Comparison of ENCODE assay signal across 34 cellular contexts in the genomic region with DNA sequence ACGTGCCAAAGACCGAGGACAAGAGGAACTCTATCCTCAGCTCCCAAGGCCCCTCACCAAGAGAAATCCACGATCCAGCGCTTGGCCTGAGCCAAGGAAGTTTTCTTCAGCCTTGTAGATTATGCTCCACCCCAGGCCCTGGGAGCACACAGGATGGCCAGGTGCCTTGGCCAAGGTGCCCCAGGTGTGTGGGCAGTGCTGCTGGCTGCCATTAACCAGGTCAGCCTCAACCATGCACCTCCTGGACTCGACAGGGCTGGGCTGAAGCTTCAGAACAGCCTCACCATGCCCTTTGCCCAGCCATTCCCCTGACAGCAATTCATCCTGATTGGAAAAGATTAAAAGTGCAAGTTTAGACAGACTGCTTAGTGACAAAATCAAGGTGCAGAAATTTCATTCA. TPM values are rescaled to one million over a fixed set of nuclear protein-coding genes. Genes with fewer than 3 reads are reported as not detected.
DNase-seq lines count a peak whose midpoint lies in the region; ATAC-seq and TF ChIP-seq lines count a peak whose summit lies in the region.
"Had no signal": no experiment of that assay in that cellular context is flagged by ENCODE, and none has a peak within 500 bp of the region (broad histone marks: within the 10 kb centered on the region; RNA-seq: fewer than 3 reads in every experiment).

No MANE protein-coding gene starts in this region.

- TF ChIP-seq POLR2A in breast epithelium (IDR thresholded peaks at IDR 0.05) = no peak

- peak overlapping the region; percentile 82 to 86 for H3K27ac ChIP-seq in breast epithelium
- no peak overlapping the region for H3K27ac ChIP-seq in hepatocyte
- H3K27ac ChIP-seq: 22Rv1, ascending aorta, dorsolateral prefrontal cortex, gastroesophageal sphincter, parathyroid adenoma, SK-N-MC had no signal

- H3K4me1 ChIP-seq in breast epithelium = peaks cover 0 to 8% of the 10 kb centered on the region in 2 donors
- H3K4me1 ChIP-seq in hepatocyte (ENCODE audit: insufficient read depth) = peaks cover 10% of the 10 kb centered on the region
- H3K4me1 ChIP-seq in mucosa of descending colon (ENCODE audit: low read depth) = peaks cover 24% of the 10 kb centered on the region
- H3K4me1 ChIP-seq: ascending aorta, parathyroid adenoma had no signal

- CTCF ChIA-PET in MCF 10A (lab: Yijun Ruan, JAX) = interaction anchor here (0.6 to 7.9 kb wide), 34 partner anchors 8 to 717 kb away, joined by 3 to 271 read pairs (median 4); partner anchors contain the start of genes AP3S2, MESP1 and MESP2

- H3K27me3 ChIP-seq in breast epithelium (no peaks in the 10 kb centered on the region), hepatocyte (no peaks in the 10 kb centered on the region)
- H3K27me3 ChIP-seq: ascending aorta, dorsolateral prefrontal cortex had no signal

- DNase-seq in breast epithelium (ENCODE audit: low spot score in 2 of 2) (no peak), MCF 10A (ENCODE audit: unreplicated experiment) (no peak), hepatocyte (ENCODE audit: low spot score) (peak; percentile 47), mucosa of descending colon (peak; percentile 60 to 68 (median 62)), putamen (ENCODE audit: low spot score) (no peak), NCI-H774 (lab: John Stamatoyannopoulos, UW) (no peak)
- no peak for DNase-seq in activated T-cell treated with anti-CD3 and anti-CD28 coated beads, Interleukin-2, amount 50 U/mL, for 48 hours
- DNase-seq: activated CD4-positive, alpha-beta T cell treated with anti-CD3 and anti-CD28 coated beads for 1 hour; activated CD8-positive, alpha-beta T cell treated with anti-CD3 and anti-CD28 coated beads, Interleukin-2, amount 10 ng/mL, durations not matched to agents 7 days and 5 days; activated effector memory CD4-positive, alpha-beta T cell treated with Interleukin-2 at 50 U/mL for 16 hours; activated naive CD8-positive, alpha-beta T cell treated with anti-CD3 and anti-CD28 coated beads, Interleukin-2, amount 10 ng/mL, durations not matched to agents 7 days and 5 days; activated T-cell treated with anti-CD3 and anti-CD28 coated beads for 4 hours; CD4-positive, CD25-positive, alpha-beta regulatory T cell; central memory CD4-positive, alpha-beta T cell; dorsolateral prefrontal cortex; hippocampal formation; immature natural killer cell; left ventricle myocardium superior; NCI-H1048; NCI-H1694 treated with DMSO at 0.1 percent for 48 hours; NCI-H524 treated with DMSO at 0.1 percent for 48 hours; stimulated activated CD4-positive, alpha-beta T cell treated with anti-CD3 and anti-CD28 coated beads, Interleukin-4, amount 100 ng/mL, for 4 hours had no signal

- H3K9me3 Mint-ChIP-seq in MCF 10A (ENCODE audit: unreplicated experiment) = no peaks in the 10 kb centered on the region
- H3K9me3 Mint-ChIP-seq: activated naive CD8-positive, alpha-beta T cell treated with anti-CD3 and anti-CD28 coated beads, Interleukin-2, amount 10 ng/mL, durations not matched to agents 7 days and 5 days; CD4-positive, CD25-positive, alpha-beta regulatory T cell; immature natural killer cell; stimulated activated memory B cell treated with anti-CD40 and anti-IgM and Interleukin-4, amounts not matched to agents 10 μg/mL and 1 μg/mL and 100 μg/mL, for 72 hours had no signal

- no peaks in the 10 kb centered on the region for H3K79me2 ChIP-seq in hepatocyte
- H3K79me2 ChIP-seq: parathyroid adenoma had no signal

- H3K4me2 ChIP-seq in hepatocyte = no peak overlapping the region

- no TSS peak for BruUV-seq in MCF 10A (replicated peaks; lab: Mats Ljungman, UMichigan)

- H3K9me3 ChIP-seq in breast epithelium = no peaks in the 10 kb centered on the region
- no peaks in the 10 kb centered on the region for H3K9me3 ChIP-seq in hepatocyte (ENCODE audit: low read depth)
- H3K9me3 ChIP-seq in mucosa of descending colon = no peaks in the 10 kb centered on the region
- H3K9me3 ChIP-seq: ascending aorta, gastroesophageal sphincter had no signal

- no peak overlapping the region for H3K27ac Mint-ChIP-seq in MCF 10A (ENCODE audit: low read depth, unreplicated experiment)
- H3K27ac Mint-ChIP-seq: activated CD8-positive, alpha-beta T cell treated with anti-CD3 and anti-CD28 coated beads, Interleukin-2, amount 10 ng/mL, durations not matched to agents 7 days and 5 days; activated naive CD8-positive, alpha-beta T cell treated with anti-CD3 and anti-CD28 coated beads, Interleukin-2, amount 10 ng/mL, durations not matched to agents 7 days and 5 days; CD4-positive, CD25-positive, alpha-beta regulatory T cell; immature natural killer cell; stimulated activated memory B cell treated with anti-CD40 and anti-IgM and Interleukin-4, amounts not matched to agents 10 μg/mL and 1 μg/mL and 100 μg/mL, for 72 hours had no signal

- peaks cover 9% of the 10 kb centered on the region for H3K4me1 Mint-ChIP-seq in MCF 10A (ENCODE audit: insufficient read depth, unreplicated experiment)
- H3K4me1 Mint-ChIP-seq: CD4-positive, CD25-positive, alpha-beta regulatory T cell; immature natural killer cell had no signal

- no peak overlapping the region for H2AFZ ChIP-seq in hepatocyte
- H2AFZ ChIP-seq: parathyroid adenoma had no signal

- no peaks in the 10 kb centered on the region for H3K9me2 ChIP-seq in hepatocyte (replicated peaks; ENCODE audit: insufficient read depth)

- H3K27me3 Mint-ChIP-seq in MCF 10A (ENCODE audit: insufficient read depth, unreplicated experiment) = no peaks in the 10 kb centered on the region

- POLR2A ChIA-PET in MCF 10A (lab: Yijun Ruan, JAX) = interaction anchor here (0.7 to 2.5 kb wide), 8 partner anchors 12 to 126 kb away, joined by 3 to 25 read pairs (median 4); no protein-coding TSS in a partner anchor

- no peaks in the 10 kb centered on the region for H3K36me3 Mint-ChIP-seq in MCF 10A (ENCODE audit: insufficient read depth, unreplicated experiment)
- H3K36me3 Mint-ChIP-seq: activated naive CD8-positive, alpha-beta T cell treated with anti-CD3 and anti-CD28 coated beads, Interleukin-2, amount 10 ng/mL, durations not matched to agents 7 days and 5 days; CD4-positive, CD25-positive, alpha-beta regulatory T cell; immature natural killer cell; stimulated activated memory B cell treated with anti-CD40 and anti-IgM and Interleukin-4, amounts not matched to agents 10 μg/mL and 1 μg/mL and 100 μg/mL, for 72 hours had no signal

- H3K4me3 ChIP-seq in breast epithelium (no peak overlapping the region), hepatocyte (no peak overlapping the region), mucosa of descending colon (no peak overlapping the region)
- H3K4me3 ChIP-seq: ascending aorta, dorsolateral prefrontal cortex, gastroesophageal sphincter, SK-N-MC had no signal

- H3K36me3 ChIP-seq in breast epithelium (no peaks in the 10 kb centered on the region), hepatocyte (replicated peaks; ENCODE audit: insufficient read depth, low read depth) (no peaks in the 10 kb centered on the region), mucosa of descending colon (ENCODE audit: low read depth) (no peaks in the 10 kb centered on the region)
- H3K36me3 ChIP-seq: ascending aorta, gastroesophageal sphincter had no signal

- TF ChIP-seq CTCF in breast epithelium (IDR thresholded peaks at IDR 0.05) (no peak), MCF 10A (IDR thresholded peaks at IDR 0.05; ENCODE audit: unreplicated experiment) (no peak), hepatocyte (IDR thresholded peaks at IDR 0.05; ENCODE audit: poor library complexity) (no peak), mucosa of descending colon (IDR thresholded peaks at IDR 0.05) (no peak)

- ATAC-seq in mucosa of descending colon = peak; percentile 81
- ATAC-seq in HG03045 (IDR thresholded peaks at IDR 0.05; ENCODE audit: unreplicated experiment) = no peak
- ATAC-seq: activated CD8-positive, alpha-beta T cell treated with anti-CD3 and anti-CD28 coated beads, Interleukin-2, amount 10 ng/mL, durations not matched to agents 7 days and 5 days; gastroesophageal sphincter had no signal

- 83% methylated on average over 5 of the region's 5 CpGs for WGBS in hepatocyte (ENCODE audit: low lambda C conversion rate, missing lambda C conversion rate)

- intact Hi-C loops in breast epithelium (cut with DNase I; ENCODE audit: low total_unique reads) = no loop called here
- intact Hi-C loops in MCF 10A (cut with micrococcal nuclease) = loop anchor here (2.0 to 5.0 kb wide), 2 partner anchors 51 to 325 kb away; no protein-coding TSS in a partner anchor
- intact Hi-C loops in mucosa of descending colon (cut with DNase I, micrococcal nuclease) = loop anchor here in 1 of 2 donors (5.0 kb wide), 1 partner anchor 110 kb away; no protein-coding TSS in a partner anchor

- no peaks in the 10 kb centered on the region for H4K20me1 ChIP-seq in hepatocyte (ENCODE audit: insufficient read depth, poor library complexity, severe bottlenecking)

- no peak overlapping the region for H3K4me3 Mint-ChIP-seq in MCF 10A (ENCODE audit: unreplicated experiment)
- H3K4me3 Mint-ChIP-seq: activated CD8-positive, alpha-beta T cell treated with anti-CD3 and anti-CD28 coated beads, Interleukin-2, amount 10 ng/mL, durations not matched to agents 7 days and 5 days; activated naive CD8-positive, alpha-beta T cell treated with anti-CD3 and anti-CD28 coated beads, Interleukin-2, amount 10 ng/mL, durations not matched to agents 7 days and 5 days; CD4-positive, CD25-positive, alpha-beta regulatory T cell; immature natural killer cell; stimulated activated memory B cell treated with anti-CD40 and anti-IgM and Interleukin-4, amounts not matched to agents 10 μg/mL and 1 μg/mL and 100 μg/mL, for 72 hours had no signal

RNA-seq across cellular contexts. Expression of gene MESP1, which starts 10.9 kb away (rescaled TPM):
- total RNA-seq in breast epithelium = 10 to 100 TPM in 1 of 3 donors, 1 to 10 TPM in 2; 5.9 to 12.8 (median 6.2) TPM
- 0.58 and 1.6 TPM in 2 replicates for total RNA-seq in MCF 10A (2022)
- 0.48 and 0.50 TPM in 2 replicates for total RNA-seq in hepatocyte
- 1.0 and 2.7 TPM in 2 replicates for polyA plus RNA-seq in hepatocyte
- total RNA-seq in mucosa of descending colon = 10 to 100 TPM in 1 of 3 donors, 1 to 10 TPM in 2; 4.6 to 10.2 (median 8.5) TPM
- total RNA-seq: mononuclear cell had no signal
- polyA plus RNA-seq: fibroblast of lung had no signal

RNA-seq across cellular contexts. Expression of gene MESP2, which starts 14.2 kb away (rescaled TPM):
- total RNA-seq in breast epithelium (1 to 10 TPM in 1 of 3 donors, under 1 TPM in 1, not detected in 1; 0.64 to 2.3 TPM), MCF 10A (2022) (not detected in 2 replicates), hepatocyte (0.30 and 1.2 TPM in 2 replicates), mucosa of descending colon (1 to 10 TPM in 2 of 3 donors, under 1 TPM in 1; 0.79 to 4.7 (median 1.2) TPM)
- not detected in 2 replicates for polyA plus RNA-seq in hepatocyte
- total RNA-seq: activated CD8-positive, alpha-beta T cell treated with anti-CD3 and anti-CD28 coated beads, Interleukin-2, amount 10 ng/mL, durations not matched to agents 7 days and 5 days; activated naive CD8-positive, alpha-beta T cell treated with anti-CD3 and anti-CD28 coated beads, Interleukin-2, amount 10 ng/mL, durations not matched to agents 7 days and 5 days; ascending aorta; CD4-positive, CD25-positive, alpha-beta regulatory T cell; gastroesophageal sphincter; mononuclear cell; T-helper 1 cell treated with Interleukin-12 subunit alpha and Interleukin-12 subunit beta and Interleukin-4 antibody, amounts not matched to agents 30 ng/mL and 1 ng/mL, for 36 hours; temporal lobe had no signal
- polyA plus RNA-seq: CD4-positive, CD25-positive, alpha-beta regulatory T cell; fibroblast of lung; immature natural killer cell; neural cell had no signal

RNA-seq across cellular contexts. Expression of gene ANPEP, which starts 52.7 kb away (rescaled TPM):
- total RNA-seq in breast epithelium (100 to 1,000 TPM in 2 of 3 donors, 10 to 100 TPM in 1; 26.5 to 129 (median 106) TPM), MCF 10A (2022) (252 and 294 TPM in 2 replicates), hepatocyte (115 and 137 TPM in 2 replicates), mucosa of descending colon (1,000 to 10,000 TPM in 1 of 3 donors, 100 to 1,000 TPM in 2; 270 to 1,014 (median 289) TPM)
- polyA plus RNA-seq in hepatocyte = 123 and 166 TPM in 2 replicates
- polyA plus RNA-seq: neural cell had no signal

Comparison
In these comparisons a context has a peak if more than half of its experiments do, and no peak if none do; other contexts are left out.
1. DNase-seq: peak in hepatocyte (single experiment) and mucosa of descending colon (3 of 3); none in breast epithelium (0 of 2), MCF 10A (single experiment), putamen (single experiment), NCI-H774 (single experiment) and activated T-cell treated with anti-CD3 and anti-CD28 coated beads, Interleukin-2, amount 50 U/mL, for 48 hours (0 of 2).